Comparison of ENCODE assay signal across 21 cellular contexts in the genomic region with DNA sequence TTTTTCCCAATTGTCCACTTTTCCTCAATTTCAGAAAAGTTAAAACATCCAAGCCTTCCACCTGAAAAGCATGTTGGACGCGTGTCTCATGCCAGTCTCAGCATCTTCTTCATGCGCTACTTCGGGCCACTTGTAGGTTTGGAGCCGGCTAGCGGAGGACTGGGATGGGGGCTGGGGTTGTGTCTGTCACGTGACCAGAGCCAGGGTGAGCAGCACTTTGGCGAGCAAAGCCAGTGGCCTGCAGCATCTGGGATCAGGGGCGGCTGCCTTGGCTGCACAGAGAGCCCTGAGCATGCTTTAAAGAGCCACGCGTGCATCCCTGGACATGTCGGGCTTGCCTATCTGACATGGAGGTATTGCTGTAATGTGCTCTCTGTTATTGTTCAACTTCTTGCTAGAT. TPM values are rescaled to one million over a fixed set of nuclear protein-coding genes. Genes with fewer than 3 reads are reported as not detected.
"Had no signal": no experiment of that assay in that cellular context is flagged by ENCODE, and none has a peak within 500 bp of the region (broad histone marks: within the 10 kb centered on the region; RNA-seq: fewer than 3 reads in every experiment).

No MANE protein-coding gene starts in this region.

- ATAC-seq: activated CD8-positive, alpha-beta memory T cell treated with anti-CD3 and anti-CD28 coated beads, Interleukin-2, amount 10 ng/mL, durations not matched to agents 7 days and 5 days; esophagus mucosa; gastrocnemius medialis; heart left ventricle; stimulated activated naive CD8-positive, alpha-beta T cell treated with anti-CD3 and anti-CD28 coated beads, Interleukin-15, amount 100 ng/mL, for 72 hours had no signal

- H3K4me3 ChIP-seq: breast epithelium, gastrocnemius medialis, heart left ventricle, skin epidermis, suprapubic skin, transverse colon had no signal

- FAIRE-seq: astrocyte had no signal

- H3K4me1 ChIP-seq: breast epithelium, gastrocnemius medialis, heart left ventricle, suprapubic skin, transverse colon had no signal

- H3K36me3 ChIP-seq: breast epithelium, gastrocnemius medialis, heart left ventricle, suprapubic skin, transverse colon had no signal

- H3K27ac ChIP-seq: breast epithelium, gastrocnemius medialis, heart left ventricle, skin epidermis, suprapubic skin, transverse colon had no signal

- DNase-seq: activated CD4-positive, alpha-beta memory T cell treated with anti-CD3 and anti-CD28 coated beads, Interleukin-2, amount 10 ng/mL, durations not matched to agents 7 days and 5 days; activated CD4-positive, alpha-beta T cell treated with anti-CD3 and anti-CD28 coated beads for 48 hours; activated CD4-positive, CD25-positive, alpha-beta regulatory T cell; activated CD8-positive, alpha-beta memory T cell treated with anti-CD3 and anti-CD28 coated beads, Interleukin-2, amount 10 ng/mL, durations not matched to agents 7 days and 5 days; activated naive CD4-positive, alpha-beta T cell treated with anti-CD3 and anti-CD28 coated beads for 36 hours; cerebellar nuclear complex; effector CD8-positive, alpha-beta T cell; gastrocnemius medialis; kidney glomerular epithelial cell; retina; stimulated activated CD4-positive, alpha-beta T cell treated with anti-CD3 and anti-CD28 coated beads, Interleukin-4, amount 100 ng/mL, for 1 hour; stimulated activated naive CD8-positive, alpha-beta T cell treated with anti-CD3 and anti-CD28 coated beads, Interleukin-15, amount 100 ng/mL, for 72 hours; SW 1271; transverse colon had no signal

- H3K9me3 ChIP-seq: gastrocnemius medialis, suprapubic skin, transverse colon had no signal

RNA-seq across cellular contexts. Expression of a gene that starts 41.2 kb away (rescaled TPM):
- total RNA-seq: activated CD4-positive, alpha-beta memory T cell treated with anti-CD3 and anti-CD28 coated beads, Interleukin-2, amount 10 ng/mL, durations not matched to agents 7 days and 5 days; activated naive CD4-positive, alpha-beta T cell treated with anti-CD3 and anti-CD28 coated beads for 36 hours; gastrocnemius medialis; lower leg skin; transverse colon had no signal
